ENCODE assay signal across 8 cellular contexts in the genomic region with DNA sequence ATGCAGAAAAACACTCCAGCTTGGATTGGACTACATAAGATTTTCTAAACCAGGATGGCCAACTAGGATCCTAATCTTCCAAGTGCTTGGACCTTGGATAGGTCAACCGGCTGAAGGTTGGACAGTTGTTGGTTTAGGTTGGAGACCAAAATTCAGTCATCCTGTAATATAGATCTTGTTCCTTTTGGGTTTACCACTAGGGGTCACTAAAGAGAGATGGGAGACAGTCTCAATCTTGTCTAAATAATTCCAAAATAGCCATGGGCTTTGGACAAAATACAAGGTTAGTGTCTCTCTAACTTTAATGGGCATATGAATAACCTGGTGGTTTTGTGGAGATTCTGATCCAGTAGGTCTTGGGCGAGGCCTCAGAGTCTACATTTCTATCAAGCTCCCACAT.
DNase-seq lines count a peak whose midpoint lies in the region; ATAC-seq and TF ChIP-seq lines count a peak whose summit lies in the region.

No MANE protein-coding gene starts in this region.

- no peaks in the 10 kb centered on the region for H3K9me3 ChIP-seq in transverse colon

- DNase-seq in NCI-H2227 (lab: John Stamatoyannopoulos, UW; ENCODE audit: unreplicated experiment) (peak; percentile 38), NCI-H2227 treated with DMSO at 0.1 percent for 48 hours (lab: John Stamatoyannopoulos, UW) (no peak), NCI-H1417 treated with DMSO at 0.1 percent for 48 hours (lab: John Stamatoyannopoulos, UW) (peak; percentile 22), astrocyte of the hippocampus (ENCODE audit: low read depth, low spot score) (peak; percentile 65), iPS-NIHi7 (ENCODE audit: extremely low spot score) (peak; percentile 63), transverse colon (no peak)

- H3K36me3 ChIP-seq in transverse colon = no peaks in the 10 kb centered on the region

- 74% methylated on average over 2 of the region's 2 CpGs; no CpG with 5 or more reads in 1 of the 2 donors for WGBS in transverse colon (ENCODE audit: low coverage in 1 of 2), 2 donors

- TF ChIP-seq POLR2A in transverse colon (IDR thresholded peaks at IDR 0.05) = no peak

- no peaks in the 10 kb centered on the region for H3K27me3 ChIP-seq in transverse colon

- H3K27ac ChIP-seq in transverse colon = no peak overlapping the region

- in situ Hi-C loops in transverse colon (cut with MboI; ENCODE audit: low pct_ligation_motif_present in 1 of 4, low pct_unique_long_range_greater_than_20kb in 1 of 4, low sequenced_read_pairs in 3 of 4) = loop anchor here in 2 of 4 donors (10.0 to 25.0 kb wide), 2 partner anchors 486 to 488 kb away; no protein-coding TSS in a partner anchor

- intact Hi-C loops in transverse colon (cut with DNase I; ENCODE audit: low total_unique reads) = no loop called here

- TF ChIP-seq EP300 in transverse colon (IDR thresholded peaks at IDR 0.05; ENCODE audit: low read depth) = no peak

- H3K4me1 ChIP-seq in transverse colon = peaks cover 0 to 45% (median 18%) of the 10 kb centered on the region in 4 donors

- ATAC-seq in HG02678 (IDR thresholded peaks at IDR 0.05; ENCODE audit: unreplicated experiment) (no peak), HG02885 (IDR thresholded peaks at IDR 0.05; ENCODE audit: poor library complexity, unreplicated experiment) (no peak)

- no peak overlapping the region for H3K4me3 ChIP-seq in transverse colon

- TF ChIP-seq CTCF in transverse colon (IDR thresholded peaks at IDR 0.05) = peak; percentile 60 to 73 (median 64)

Comparison
In these comparisons a context has a peak if more than half of its experiments do, and no peak if none do; other contexts are left out.
1. DNase-seq: peak in NCI-H2227 (single experiment), NCI-H1417 treated with DMSO at 0.1 percent for 48 hours (single experiment), astrocyte of the hippocampus (single experiment) and iPS-NIHi7 (single experiment); none in NCI-H2227 treated with DMSO at 0.1 percent for 48 hours (single experiment) and transverse colon (single experiment).